ENCODE assay signal across 11 cellular contexts in genomic region chr19:4713384-4713951, GRCh38. TPM values are rescaled to one million over a fixed set of nuclear protein-coding genes. Genes with fewer than 3 reads are reported as not detected.
DNase-seq lines count a peak whose midpoint lies in the region; ATAC-seq, FAIRE-seq and TF ChIP-seq lines count a peak whose summit lies in the region.
"Had no signal": no experiment of that assay in that cellular context is flagged by ENCODE, and none has a peak within 500 bp of the region (broad histone marks: within the 10 kb centered on the region; RNA-seq: fewer than 3 reads in every experiment).

No MANE protein-coding gene starts in this region.

- H2BK5ac ChIP-seq in IMR-90 (ENCODE audit: low read depth, low read length, poor library complexity, severe bottlenecking), result peak overlapping the region; percentile 98

- ATAC-seq in IMR-90 (ENCODE audit: low read depth), result peak; percentile 92
- no peak for ATAC-seq in HepG2
- peak; percentile 56 for ATAC-seq in upper lobe of right lung
- no peak for ATAC-seq in HG03025 (IDR thresholded peaks at IDR 0.05; ENCODE audit: low FRiP score, unreplicated experiment)
- ATAC-seq: natural killer cell; stimulated activated naive CD8-positive, alpha-beta T cell treated with anti-CD3 and anti-CD28 coated beads, Interleukin-15, Interleukin-2, amounts not matched to agents 100 U/mL and 50 U/mL, for 24 hours had no signal

- WGBS in IMR-90 (ENCODE audit: extremely low coverage in 2 of 2, insufficient read length in 1 of 2), 2 experiments, result 50% methylated on average over 17 of the region's 32 CpGs; no CpG with 5 or more reads in 1 of the 2 experiments
- WGBS in HepG2 (ENCODE audit: low lambda C conversion rate), result 97% methylated on average over 17 of the region's 32 CpGs

- H3K9ac ChIP-seq in IMR-90 (ENCODE audit: low read depth, low read length) (no peak overlapping the region), HepG2 (ENCODE audit: insufficient read depth, low read depth, low read length) (no peak overlapping the region)

- H4K20me1 ChIP-seq in IMR-90 (ENCODE audit: insufficient read depth, low read length), result no peaks in the 10 kb centered on the region
- peaks cover 6% of the 10 kb centered on the region; the same call in 1 of the 2 replicates for H4K20me1 ChIP-seq in HepG2 (ENCODE audit: insufficient read depth, low read length)

- POLR2A ChIA-PET in IMR-90 (lab: Charles Lee; ENCODE audit: unreplicated experiment), result interaction anchor here (0.6 kb wide), 2 partner anchors 17 to 827 kb away, joined by 4 to 5 read pairs; no protein-coding TSS in a partner anchor
- POLR2A ChIA-PET in HepG2 (lab: Yijun Ruan, JAX), result interaction anchor here (1.6 kb wide), 1 partner anchor 9 kb away, joined by 3 read pairs; no protein-coding TSS in a partner anchor

- dilution Hi-C loops in IMR-90 (cut with HindIII; ENCODE audit: low sequenced_read_pairs, unreplicated experiment), result no loop called here

- FAIRE-seq in HepG2 (lab: Jason Lieb, UNC), result no peak

- no peak overlapping the region for H3K4me3 ChIP-seq in IMR-90 (ENCODE audit: insufficient read depth, low read depth, low read length)
- no peak overlapping the region for H3K4me3 ChIP-seq in HepG2 (replicated peaks in 1 of 3; ENCODE audit: insufficient read depth in 1 of 3, low read depth in 2 of 3, low read length in 3 of 3)
- no peak overlapping the region for H3K4me3 ChIP-seq in upper lobe of right lung

- H3K27me3 ChIP-seq in IMR-90 (ENCODE audit: control insufficient read depth, insufficient read depth, low read length), result no peaks in the 10 kb centered on the region
- no peaks in the 10 kb centered on the region for H3K27me3 ChIP-seq in HepG2 (ENCODE audit: control insufficient read depth in 1 of 2, insufficient read depth in 2 of 2, low read length in 2 of 2)
- no peaks in the 10 kb centered on the region for H3K27me3 ChIP-seq in upper lobe of right lung

- H3K36me3 ChIP-seq in IMR-90 (ENCODE audit: control insufficient read depth, insufficient read depth, low read length) (peaks cover 74% of the 10 kb centered on the region), HepG2 (replicated peaks in 1 of 2; ENCODE audit: control insufficient read depth in 1 of 2, insufficient read depth in 2 of 2, low read length in 2 of 2) (peaks cover 22 to 48% of the 10 kb centered on the region in 2 experiments), upper lobe of right lung (peaks cover 79% of the 10 kb centered on the region)

- peak overlapping the region; percentile 90 for H2BK20ac ChIP-seq in IMR-90 (ENCODE audit: low read depth, low read length)

- peak overlapping the region; percentile 100 for H2AK9ac ChIP-seq in IMR-90 (replicated peaks; ENCODE audit: low read depth, low read length, poor library complexity)

- peak; percentile 97 for DNase-seq in IMR-90
- peak; percentile 79 for DNase-seq in dedifferentiated amniotic fluid mesenchymal stem cell (ENCODE audit: extremely low spot score)
- no peak for DNase-seq in HepG2 (ENCODE audit: low spot score)
- peak; percentile 76 for DNase-seq in upper lobe of right lung
- DNase-seq in GM10266 (ENCODE audit: extremely low spot score), result no peak
- no peak for DNase-seq in activated CD8-positive, alpha-beta memory T cell treated with anti-CD3 and anti-CD28 coated beads for 24 hours
- DNase-seq in hippocampal formation (lab: John Stamatoyannopoulos, UW), result no peak
- DNase-seq: activated naive CD4-positive, alpha-beta T cell treated with anti-CD3 and anti-CD28 coated beads, Interleukin-2, amount 10 ng/mL, durations not matched to agents 7 days and 5 days; natural killer cell; stimulated activated naive CD8-positive, alpha-beta T cell treated with anti-CD3 and anti-CD28 coated beads, Interleukin-15, Interleukin-2, amounts not matched to agents 100 U/mL and 50 U/mL, for 24 hours had no signal

- no peak for TF ChIP-seq EP300 in HepG2 (IDR thresholded peaks at IDR 0.05; ENCODE audit: low read depth in 2 of 2, low read length in 2 of 2)
- no peak for TF ChIP-seq EP300 in HepG2 (CRISPR knock-in tag; IDR thresholded peaks at IDR 0.05; ENCODE audit: borderline replicate concordance)

- peak overlapping the region; percentile 97 for H2BK120ac ChIP-seq in IMR-90 (ENCODE audit: low read depth, low read length)

- H3K56ac ChIP-seq in IMR-90 (ENCODE audit: extremely low read depth, insufficient read depth, low read length), result no peak overlapping the region

- H3K9me1 ChIP-seq in IMR-90 (ENCODE audit: insufficient read depth, low read length), result peaks cover 15% of the 10 kb centered on the region

- no peaks in the 10 kb centered on the region for H3K9me3 ChIP-seq in IMR-90 (ENCODE audit: control insufficient read depth, insufficient read depth, low read length)
- no peaks in the 10 kb centered on the region for H3K9me3 ChIP-seq in HepG2 (ENCODE audit: low read length)
- H3K9me3 ChIP-seq in upper lobe of right lung, result no peaks in the 10 kb centered on the region

- no TSS peak for BruUV-seq in IMR-90 (replicated peaks; lab: Mats Ljungman, UMichigan)
- no TSS peak for BruUV-seq in HepG2 (replicated peaks; lab: Mats Ljungman, UMichigan)

- H3K4me1 ChIP-seq in IMR-90 (ENCODE audit: control insufficient read depth, insufficient read depth, low read length), result peaks cover 15% of the 10 kb centered on the region
- H3K4me1 ChIP-seq in HepG2 (ENCODE audit: insufficient read depth, low read length), result peaks cover 55% of the 10 kb centered on the region
- peaks cover 51% of the 10 kb centered on the region for H3K4me1 ChIP-seq in upper lobe of right lung

- peak overlapping the region; percentile 79; the same call in 1 of the 2 replicates for H3K18ac ChIP-seq in IMR-90 (ENCODE audit: low read depth, low read length)

- no peak for TF ChIP-seq CTCF in IMR-90 (conservative IDR thresholded peaks at IDR 0.05; ENCODE audit: low read depth, low read length)
- TF ChIP-seq CTCF in HepG2 (CRISPR knock-in tag; IDR thresholded peaks at IDR 0.05), result no peak
- TF ChIP-seq CTCF in upper lobe of right lung (IDR thresholded peaks at IDR 0.05), result no peak
- no peak for TF ChIP-seq CTCF in GM10266 (IDR thresholded peaks at IDR 0.05; ENCODE audit: control insufficient read depth, insufficient read depth, low read depth, missing control alignments)

- H4K8ac ChIP-seq in IMR-90 (ENCODE audit: low read depth in 2 of 2, low read length in 2 of 2), result peak overlapping the region; percentile 87 to 88

- peaks cover 27 to 87% of the 10 kb centered on the region in 2 experiments for H3K79me1 ChIP-seq in IMR-90 (ENCODE audit: low read depth in 1 of 2, low read length in 2 of 2)

- peak overlapping the region; percentile 95 for H2AK5ac ChIP-seq in IMR-90 (ENCODE audit: low read depth, low read length)

- H3K4ac ChIP-seq in IMR-90 (ENCODE audit: low read depth, low read length), result peak overlapping the region; percentile 97

- H3K79me2 ChIP-seq in HepG2 (ENCODE audit: insufficient read depth, low read length), result peaks cover 1% of the 10 kb centered on the region

- intact Hi-C loops in IMR-90 (cut with micrococcal nuclease) (no loop called here), HepG2 (cut with micrococcal nuclease; ENCODE audit: unreplicated experiment) (no loop called here), upper lobe of right lung (cut with DNase I) (no loop called here)

- in situ Hi-C loops in IMR-90 (cut with MboI; ENCODE audit: low sequenced_read_pairs), result no loop called here
- in situ Hi-C loops in HepG2 (cut with HindIII; ENCODE audit: extremely low pct_ligation_motif_present, low pct_unique_long_range_greater_than_20kb), result no loop called here

- no peak; the same call in 1 of the 2 replicates for TF ChIP-seq POLR2A in IMR-90 (IDR thresholded peaks at IDR 0.05; ENCODE audit: low read depth, low read length)
- TF ChIP-seq POLR2A in HepG2 (IDR thresholded peaks at IDR 0.05; ENCODE audit: insufficient read depth in 1 of 2, low read depth in 2 of 2, low read length in 2 of 2), result no peak

- peak overlapping the region; percentile 96; the same call in 2 of the 3 replicates for H2BK15ac ChIP-seq in IMR-90 (ENCODE audit: low read depth, low read length)

- H4K5ac ChIP-seq in IMR-90 (ENCODE audit: low read depth, low read length), result peak overlapping the region; percentile 74; the same call in 1 of the 2 replicates

- peak overlapping the region; percentile 93 for H4K91ac ChIP-seq in IMR-90 (ENCODE audit: insufficient read depth, low read depth, low read length)

- TF ChIP-seq RAD21 in IMR-90 (IDR thresholded peaks at IDR 0.05; ENCODE audit: low read length), result 0 out of 2 replicates have a peak, but pooled peaks have one; percentile 1
- no peak for TF ChIP-seq RAD21 in HepG2 (CRISPR knock-in tag; IDR thresholded peaks at IDR 0.05)

- H3K4me2 ChIP-seq in IMR-90 (ENCODE audit: low read depth, low read length), result no peak overlapping the region; the same call in 1 of the 2 replicates
- H3K4me2 ChIP-seq in HepG2 (ENCODE audit: low read depth, low read length), result no peak overlapping the region

- CTCF ChIA-PET in IMR-90 (lab: Yijun Ruan, JAX), result no interaction called here
- CTCF ChIA-PET in HepG2 (lab: Yijun Ruan, JAX; ENCODE audit: low intra/inter-chr PET ratio, low total read pairs), result no interaction called here

- H2AFZ ChIP-seq in IMR-90 (replicated peaks; ENCODE audit: low read length, poor library complexity), result peak overlapping the region; percentile 78
- H2AFZ ChIP-seq in HepG2 (ENCODE audit: low read length), result no peak overlapping the region

- peak overlapping the region; percentile 77 for H3K27ac ChIP-seq in IMR-90 (ENCODE audit: insufficient read depth, low read length)
- no peak overlapping the region for H3K27ac ChIP-seq in HepG2 (ENCODE audit: extremely low read length, insufficient read depth, low read length)
- peak overlapping the region; percentile 60 for H3K27ac ChIP-seq in upper lobe of right lung

- H3K14ac ChIP-seq in IMR-90 (replicated peaks; ENCODE audit: low read depth, low read length), result peak overlapping the region; percentile 89

- H3K23ac ChIP-seq in IMR-90 (ENCODE audit: low read depth, low read length), result peak overlapping the region; percentile 50; the same call in 1 of the 2 replicates

RNA-seq across cellular contexts. Expression of gene DPP9, which starts 10.2 kb away (rescaled TPM):
- total RNA-seq in IMR-90 (2012; rRNA removed) (12.2 and 12.4 TPM in 2 replicates), HepG2 (2016; rRNA removed; fragmentation: Illumina TruSeq; extraction: Trizol) (25.8 and 26.6 TPM in 2 replicates), upper lobe of right lung (75.8 TPM)
- polyA plus RNA-seq in IMR-90 (2012; rRNA removed) (33.0 and 37.3 TPM in 2 replicates), HepG2 (2011; rRNA removed) (8.4 and 9.4 TPM in 2 replicates)
- polyA plus RNA-seq in IMR-90 (2012; cell fraction: cytosol; rRNA removed), result 27.1 and 46.5 TPM in 2 replicates
- polyA plus RNA-seq in IMR-90 (2012; cell fraction: nucleus; rRNA removed; ENCODE audit: low replicate concordance), result 36.9 and 57.3 TPM in 2 replicates
- total RNA-seq in HepG2 (2016; cell fraction: cytosol; rRNA removed; fragmentation: Illumina TruSeq; extraction: Trizol; ENCODE audit: low read depth), result 21.9 and 23.0 TPM in 2 replicates
- 19.7 and 28.0 TPM in 2 replicates for total RNA-seq in HepG2 (2016; cell fraction: insoluble cytoplasmic fraction; rRNA removed; fragmentation: Illumina TruSeq; extraction: Trizol)
- total RNA-seq in HepG2 (2016; cell fraction: membrane; rRNA removed; fragmentation: Illumina TruSeq; extraction: Trizol), result 28.4 and 28.6 TPM in 2 replicates
- total RNA-seq in HepG2 (2016; cell fraction: nucleus; rRNA removed; fragmentation: Illumina TruSeq; extraction: Trizol), result 19.7 and 23.4 TPM in 2 replicates
- polyA plus RNA-seq in HepG2 (2011; cell fraction: cytosol; rRNA removed), result 5.3 and 7.0 TPM in 2 replicates
- 33.2 and 42.2 TPM in 2 replicates for polyA plus RNA-seq in HepG2 (2011; cell fraction: nucleus; rRNA removed)
- 14.9 and 17.3 TPM in 2 replicates for polyA plus RNA-seq in HepG2 (2012)
- 11.8 and 12.3 TPM in 2 replicates for polyA plus RNA-seq in HepG2 (2016; cell fraction: cytosol; fragmentation: Illumina TruSeq; extraction: Trizol; ENCODE audit: low read depth)
- 26.8 and 38.6 TPM in 2 replicates for polyA plus RNA-seq in HepG2 (2016; cell fraction: insoluble cytoplasmic fraction; fragmentation: Illumina TruSeq; extraction: Trizol; ENCODE audit: low read depth)
- polyA plus RNA-seq in HepG2 (2016; cell fraction: membrane; fragmentation: Illumina TruSeq; extraction: Trizol; ENCODE audit: low read depth), result 22.3 and 23.5 TPM in 2 replicates
- polyA plus RNA-seq in HepG2 (2016; cell fraction: nucleus; fragmentation: Illumina TruSeq; extraction: Trizol; ENCODE audit: insufficient read depth, low read depth), result 52.8 and 55.7 TPM in 2 replicates
- polyA minus RNA-seq in HepG2 (2011; rRNA and poly(A)+ RNA removed; ENCODE audit: low replicate concordance), result 26.0 and 29.3 TPM in 2 replicates
- polyA minus RNA-seq in HepG2 (2011; cell fraction: cytosol; rRNA and poly(A)+ RNA removed), result 10.0 and 10.8 TPM in 2 replicates
- polyA minus RNA-seq in HepG2 (2011; cell fraction: nucleus; rRNA and poly(A)+ RNA removed), result 25.8 and 26.7 TPM in 2 replicates

RNA-seq across cellular contexts. Expression of gene MYDGF, which starts 43.3 kb away (rescaled TPM):
- total RNA-seq in IMR-90 (2012; rRNA removed) (160 and 203 TPM in 2 replicates), HepG2 (2016; rRNA removed; fragmentation: Illumina TruSeq; extraction: Trizol) (51.2 and 116 TPM in 2 replicates), upper lobe of right lung (94.2 TPM)
- polyA plus RNA-seq in IMR-90 (2012; rRNA removed) (310 and 381 TPM in 2 replicates), HepG2 (2011; rRNA removed) (195 and 198 TPM in 2 replicates)
- polyA plus RNA-seq in IMR-90 (2012; cell fraction: cytosol; rRNA removed), result 436 and 568 TPM in 2 replicates
- 93.6 and 181 TPM in 2 replicates for polyA plus RNA-seq in IMR-90 (2012; cell fraction: nucleus; rRNA removed; ENCODE audit: low replicate concordance)
- total RNA-seq in HepG2 (2016; cell fraction: cytosol; rRNA removed; fragmentation: Illumina TruSeq; extraction: Trizol; ENCODE audit: low read depth), result 22.6 and 23.9 TPM in 2 replicates
- 51.8 and 121 TPM in 2 replicates for total RNA-seq in HepG2 (2016; cell fraction: insoluble cytoplasmic fraction; rRNA removed; fragmentation: Illumina TruSeq; extraction: Trizol)
- total RNA-seq in HepG2 (2016; cell fraction: membrane; rRNA removed; fragmentation: Illumina TruSeq; extraction: Trizol), result 39.4 and 44.5 TPM in 2 replicates
- total RNA-seq in HepG2 (2016; cell fraction: nucleus; rRNA removed; fragmentation: Illumina TruSeq; extraction: Trizol), result 80.0 and 98.1 TPM in 2 replicates
- 230 and 342 TPM in 2 replicates for polyA plus RNA-seq in HepG2 (2011; cell fraction: cytosol; rRNA removed)
- polyA plus RNA-seq in HepG2 (2011; cell fraction: nucleus; rRNA removed), result 115 and 125 TPM in 2 replicates
- polyA plus RNA-seq in HepG2 (2012), result 153 and 214 TPM in 2 replicates
- polyA plus RNA-seq in HepG2 (2016; cell fraction: cytosol; fragmentation: Illumina TruSeq; extraction: Trizol; ENCODE audit: low read depth), result 30.7 and 35.4 TPM in 2 replicates
- 58.1 and 61.6 TPM in 2 replicates for polyA plus RNA-seq in HepG2 (2016; cell fraction: insoluble cytoplasmic fraction; fragmentation: Illumina TruSeq; extraction: Trizol; ENCODE audit: low read depth)
- 39.4 and 41.3 TPM in 2 replicates for polyA plus RNA-seq in HepG2 (2016; cell fraction: membrane; fragmentation: Illumina TruSeq; extraction: Trizol; ENCODE audit: low read depth)
- polyA plus RNA-seq in HepG2 (2016; cell fraction: nucleus; fragmentation: Illumina TruSeq; extraction: Trizol; ENCODE audit: insufficient read depth, low read depth), result 174 and 190 TPM in 2 replicates
- polyA minus RNA-seq in HepG2 (2011; rRNA and poly(A)+ RNA removed; ENCODE audit: low replicate concordance), result 65.4 and 78.5 TPM in 2 replicates
- 53.5 and 66.5 TPM in 2 replicates for polyA minus RNA-seq in HepG2 (2011; cell fraction: cytosol; rRNA and poly(A)+ RNA removed)
- 27.7 and 29.1 TPM in 2 replicates for polyA minus RNA-seq in HepG2 (2011; cell fraction: nucleus; rRNA and poly(A)+ RNA removed)

Comparison
In these comparisons a context has a peak if more than half of its experiments do, and no peak if none do; other contexts are left out.
1. ATAC-seq: peak in IMR-90 (single experiment) and upper lobe of right lung (single experiment); none in HepG2 (single experiment) and HG03025 (single experiment).
2. DNase-seq: peak in IMR-90 (single experiment), dedifferentiated amniotic fluid mesenchymal stem cell (single experiment) and upper lobe of right lung (single experiment); none in HepG2 (single experiment), GM10266 (single experiment), activated CD8-positive, alpha-beta memory T cell treated with anti-CD3 and anti-CD28 coated beads for 24 hours (single experiment) and hippocampal formation (0 of 2).